23 cellular contexts compared by ENCODE assay signal in the genomic region with DNA sequence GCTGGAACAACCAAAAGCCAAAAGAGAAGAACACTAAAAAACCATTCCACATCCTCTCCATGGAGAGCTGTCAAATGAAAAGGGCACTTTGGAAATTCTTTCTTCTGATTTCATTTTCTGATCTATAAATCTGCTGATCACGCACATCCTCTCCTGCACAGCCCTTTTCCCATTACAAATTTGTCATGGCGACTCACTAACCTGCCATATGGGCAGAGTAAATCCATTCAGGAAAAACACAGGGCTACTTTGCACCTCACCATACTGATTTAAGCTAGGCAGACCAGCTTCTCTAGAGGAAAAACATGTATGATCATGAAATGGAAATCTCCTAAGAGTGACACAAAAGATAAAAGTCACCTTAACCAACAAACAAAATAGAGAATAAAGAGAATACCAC. TPM values are rescaled to one million over a fixed set of nuclear protein-coding genes. Genes with fewer than 3 reads are reported as not detected.
DNase-seq lines count a peak whose midpoint lies in the region; ATAC-seq and TF ChIP-seq lines count a peak whose summit lies in the region.
"Had no signal": no experiment of that assay in that cellular context is flagged by ENCODE, and none has a peak within 500 bp of the region (broad histone marks: within the 10 kb centered on the region; RNA-seq: fewer than 3 reads in every experiment).

No MANE protein-coding gene starts in this region.

- TF ChIP-seq POLR2A in tibial nerve (IDR thresholded peaks at IDR 0.05) = no peak

- H3K9me3 ChIP-seq in right cardiac atrium (ENCODE audit: control insufficient read depth, low read length) (no peaks in the 10 kb centered on the region), right atrium auricular region (no peaks in the 10 kb centered on the region), tibial nerve (no peaks in the 10 kb centered on the region)
- H3K9me3 ChIP-seq: BLaER1 had no signal

- no peak for TF ChIP-seq EP300 in tibial nerve (IDR thresholded peaks at IDR 0.05)

- WGBS in right cardiac atrium = 89% methylated on average over 2 of the region's 2 CpGs
- 90 to 97% methylated on average over 2 of the region's 2 CpGs for WGBS in tibial nerve, 2 donors

- ATAC-seq in right cardiac atrium = no peak
- no peak for ATAC-seq in HG03139 (IDR thresholded peaks at IDR 0.05; ENCODE audit: unreplicated experiment)
- ATAC-seq: SK-N-SH treated with all-trans-retinoic acid at 6 μM for 48 hours had no signal

- peaks cover 2% of the 10 kb centered on the region for H3K4me1 ChIP-seq in right cardiac atrium (ENCODE audit: control insufficient read depth, insufficient read depth, low read length)
- H3K4me1 ChIP-seq in right atrium auricular region = peaks cover 0 to 6% of the 10 kb centered on the region in 2 donors
- no peaks in the 10 kb centered on the region for H3K4me1 ChIP-seq in tibial nerve
- H3K4me1 ChIP-seq: BLaER1 had no signal

- intact Hi-C loops in right cardiac atrium (cut with DNase I) = no loop called here

- DNase-seq in right cardiac atrium (no peak), right atrium auricular region (ENCODE audit: low spot score) (no peak), NCI-H82 treated with DMSO at 0.1 percent for 48 hours (lab: John Stamatoyannopoulos, UW; ENCODE audit: unreplicated experiment) (peak; percentile 30), epithelial cell of esophagus (ENCODE audit: low read depth) (peak; percentile 51), inferior parietal cortex (ENCODE audit: extremely low spot score) (no peak), tibial nerve (ENCODE audit: low spot score in 2 of 2) (no peak), caudate nucleus (lab: John Stamatoyannopoulos, UW) (no peak)
- DNase-seq: Calu3; CD4-positive, alpha-beta memory T cell; DMS79; H9; MM.1S; NCI-H1092; NCI-H1436 treated with DMSO at 0.1 percent for 48 hours; NCI-H2081; NCI-H446 treated with DMSO at 0.1 percent for 48 hours; NCI-H774; RPMI8226; SIG-M5 had no signal

- TF ChIP-seq CTCF in right atrium auricular region (IDR thresholded peaks at IDR 0.05) (no peak), epithelial cell of esophagus (IDR thresholded peaks at IDR 0.05; ENCODE audit: insufficient read depth, low read depth, low read length, missing control alignments) (no peak), tibial nerve (IDR thresholded peaks at IDR 0.05) (no peak)

- no peaks in the 10 kb centered on the region for H3K36me3 ChIP-seq in right atrium auricular region
- H3K36me3 ChIP-seq in tibial nerve = no peaks in the 10 kb centered on the region

- H3K27ac ChIP-seq in right cardiac atrium (ENCODE audit: low read length) (peak overlapping the region; percentile 13), right atrium auricular region (no peak overlapping the region), tibial nerve (no peak overlapping the region), caudate nucleus (ENCODE audit: low read depth, low read length) (no peak overlapping the region)
- H3K27ac ChIP-seq: BLaER1 had no signal

- H3K4me3 ChIP-seq in right cardiac atrium (ENCODE audit: low read length) (no peak overlapping the region), right atrium auricular region (no peak overlapping the region), epithelial cell of esophagus (ENCODE audit: low read length) (no peak overlapping the region), tibial nerve (no peak overlapping the region)
- H3K4me3 ChIP-seq: BLaER1 had no signal

- H3K27me3 ChIP-seq in right cardiac atrium (ENCODE audit: control insufficient read depth, insufficient read depth) (no peaks in the 10 kb centered on the region), right atrium auricular region (no peaks in the 10 kb centered on the region), tibial nerve (no peaks in the 10 kb centered on the region)
- H3K27me3 ChIP-seq: BLaER1 had no signal

RNA-seq across cellular contexts. Expression of gene TOMM6, which starts 26.0 kb away (rescaled TPM):
- total RNA-seq in right cardiac atrium = 100 to 1,000 TPM; 123 to 162 (median 140) TPM
- 228 TPM for polyA plus RNA-seq in right cardiac atrium
- total RNA-seq in right atrium auricular region = 100 to 1,000 TPM; 130 to 172 TPM
- total RNA-seq in tibial nerve = 100 to 1,000 TPM in 2 of 4 donors, 10 to 100 TPM in 2; 76.1 to 121 (median 99.8) TPM

RNA-seq across cellular contexts. Expression of gene PRICKLE4, which starts 32.9 kb away (rescaled TPM):
- total RNA-seq in right cardiac atrium = 1 to 10 TPM; 2.2 to 4.0 (median 3.2) TPM
- polyA plus RNA-seq in right cardiac atrium = 1.7 TPM
- 1 to 10 TPM; 4.3 to 5.6 TPM for total RNA-seq in right atrium auricular region
- total RNA-seq in tibial nerve = 10 to 100 TPM; 15.5 to 38.4 (median 23.0) TPM
- total RNA-seq: CD4-positive, alpha-beta memory T cell; G401 had no signal
- polyA plus RNA-seq: CD4-positive, alpha-beta memory T cell had no signal

RNA-seq across cellular contexts. Expression of gene FRS3, which starts 33.8 kb away (rescaled TPM):
- total RNA-seq in right cardiac atrium = 1 to 10 TPM; 3.7 to 6.9 (median 4.8) TPM
- 5.5 TPM for polyA plus RNA-seq in right cardiac atrium
- total RNA-seq in right atrium auricular region = 1 to 10 TPM; 2.6 to 3.4 TPM
- total RNA-seq in tibial nerve = 10 to 100 TPM in 2 of 4 donors, 1 to 10 TPM in 2; 4.4 to 11.4 (median 7.5) TPM

Comparison
In these comparisons a context has a peak if more than half of its experiments do, and no peak if none do; other contexts are left out.
1. DNase-seq: peak in NCI-H82 treated with DMSO at 0.1 percent for 48 hours (single experiment) and epithelial cell of esophagus (single experiment); none in right cardiac atrium (0 of 3), right atrium auricular region (single experiment), inferior parietal cortex (single experiment), tibial nerve (0 of 2) and caudate nucleus (0 of 61).